17 cellular contexts compared by ENCODE assay signal in genomic region chr5:161064800-161065199, GRCh38.
"Had no signal": no experiment of that assay in that cellular context is flagged by ENCODE, and none has a peak within 500 bp of the region (broad histone marks: within the 10 kb centered on the region; RNA-seq: fewer than 3 reads in every experiment).

No MANE protein-coding gene starts in this region.

- H3K4me1 ChIP-seq: adrenal gland, heart right ventricle, lower lobe of right lung, parathyroid adenoma had no signal

- ATAC-seq: heart right ventricle, lower lobe of right lung had no signal

- H3K4me3 Mint-ChIP-seq: activated CD4-positive, alpha-beta T cell treated with anti-CD3 and anti-CD28 coated beads, Interleukin-2, amount 10 ng/mL, durations not matched to agents 24 days and 14 days; activated naive CD4-positive, alpha-beta T cell treated with anti-CD3 and anti-CD28 coated beads, Interleukin-2, amount 10 ng/mL, durations not matched to agents 7 days and 5 days; naive B cell had no signal

- H3K27me3 ChIP-seq: adrenal gland, heart right ventricle had no signal

- H3K27me3 Mint-ChIP-seq: activated CD4-positive, alpha-beta T cell treated with anti-CD3 and anti-CD28 coated beads, Interleukin-2, amount 10 ng/mL, durations not matched to agents 24 days and 14 days; activated naive CD4-positive, alpha-beta T cell treated with anti-CD3 and anti-CD28 coated beads, Interleukin-2, amount 10 ng/mL, durations not matched to agents 7 days and 5 days had no signal

- DNase-seq: activated CD4-positive, alpha-beta T cell treated with anti-CD3 and anti-CD28 coated beads, Interleukin-2, amount 10 ng/mL, durations not matched to agents 24 days and 14 days; activated CD8-positive, alpha-beta memory T cell treated with anti-CD3 and anti-CD28 coated beads for 24 hours; activated naive CD4-positive, alpha-beta T cell treated with anti-CD3 and anti-CD28 coated beads, Interleukin-2, amount 10 ng/mL, durations not matched to agents 7 days and 5 days; activated T-cell treated with anti-CD3 and anti-CD28 coated beads for 4 hours; adrenal gland; cortex of kidney; effector CD8-positive, alpha-beta T cell; heart right ventricle; kidney; lower lobe of right lung; midbrain; naive B cell; retina; stimulated activated CD4-positive, alpha-beta T cell treated with anti-CD3 and anti-CD28 coated beads, Interleukin-15, amount 100 ng/mL, for 24 hours; stimulated activated CD4-positive, alpha-beta T cell treated with anti-CD3 and anti-CD28 coated beads, Interleukin-4, amount 100 ng/mL, for 4 hours had no signal

- H3K4me3 ChIP-seq: adrenal gland, heart right ventricle, lower lobe of right lung had no signal

- H3K27ac ChIP-seq: adrenal gland, heart right ventricle, lower lobe of right lung, parathyroid adenoma had no signal

- H3K4me1 Mint-ChIP-seq: activated CD4-positive, alpha-beta T cell treated with anti-CD3 and anti-CD28 coated beads, Interleukin-2, amount 10 ng/mL, durations not matched to agents 24 days and 14 days; activated naive CD4-positive, alpha-beta T cell treated with anti-CD3 and anti-CD28 coated beads, Interleukin-2, amount 10 ng/mL, durations not matched to agents 7 days and 5 days; naive B cell had no signal

- H3K27ac Mint-ChIP-seq: activated CD4-positive, alpha-beta T cell treated with anti-CD3 and anti-CD28 coated beads, Interleukin-2, amount 10 ng/mL, durations not matched to agents 24 days and 14 days; activated naive CD4-positive, alpha-beta T cell treated with anti-CD3 and anti-CD28 coated beads, Interleukin-2, amount 10 ng/mL, durations not matched to agents 7 days and 5 days; activated T-helper 2 cell treated with anti-CD3 and anti-CD28 coated beads, Interferon-gamma antibody, Interleukin-2, Interleukin-4, amounts not matched to agents 10 μg/mL and 5 μg/mL and 100 μg/mL, durations not matched to agents 14 hours and 24 hours and 36 hours; naive B cell had no signal

- H3K36me3 Mint-ChIP-seq: activated naive CD4-positive, alpha-beta T cell treated with anti-CD3 and anti-CD28 coated beads, Interleukin-2, amount 10 ng/mL, durations not matched to agents 7 days and 5 days; naive B cell had no signal

- H3K9me3 ChIP-seq: adrenal gland, heart right ventricle, lower lobe of right lung had no signal

- H3K9ac ChIP-seq: parathyroid adenoma had no signal

- H3K9me3 Mint-ChIP-seq: activated CD4-positive, alpha-beta T cell treated with anti-CD3 and anti-CD28 coated beads, Interleukin-2, amount 10 ng/mL, durations not matched to agents 24 days and 14 days; activated naive CD4-positive, alpha-beta T cell treated with anti-CD3 and anti-CD28 coated beads, Interleukin-2, amount 10 ng/mL, durations not matched to agents 7 days and 5 days had no signal

- H3K36me3 ChIP-seq: adrenal gland, heart right ventricle, lower lobe of right lung had no signal
